In the genomic region with DNA sequence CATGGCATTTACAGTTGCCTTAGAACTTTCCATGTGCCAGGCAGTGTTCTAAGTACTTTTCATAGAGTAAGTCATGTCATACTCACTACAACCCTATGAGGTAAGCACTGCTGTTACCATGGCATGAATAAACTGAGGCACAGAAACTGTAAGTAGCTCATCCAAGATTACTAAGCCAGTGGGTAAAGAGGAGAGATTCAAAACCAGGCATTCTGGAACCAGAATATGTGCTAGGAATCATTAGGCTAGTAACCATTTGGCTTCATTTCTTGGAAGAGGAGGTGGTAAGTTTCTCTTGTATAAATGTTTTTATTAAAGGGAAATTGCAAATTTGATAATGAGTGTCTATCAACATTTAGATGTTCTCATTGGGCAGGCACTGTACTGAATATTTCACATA, we compare ENCODE assay signal across 2 cellular contexts.
A peak's percentile ranks its signal among the peaks of the same experiment; 100 is the strongest.
TF ChIP-seq lines count a peak whose summit lies in the region.

No MANE protein-coding gene starts in this region.

TF ChIP-seq in WTC11, 78 proteins besides CTCF, POLR2A, EP300 and RAD21 (continued from another document):
- TF ChIP-seq, protein P1, sequence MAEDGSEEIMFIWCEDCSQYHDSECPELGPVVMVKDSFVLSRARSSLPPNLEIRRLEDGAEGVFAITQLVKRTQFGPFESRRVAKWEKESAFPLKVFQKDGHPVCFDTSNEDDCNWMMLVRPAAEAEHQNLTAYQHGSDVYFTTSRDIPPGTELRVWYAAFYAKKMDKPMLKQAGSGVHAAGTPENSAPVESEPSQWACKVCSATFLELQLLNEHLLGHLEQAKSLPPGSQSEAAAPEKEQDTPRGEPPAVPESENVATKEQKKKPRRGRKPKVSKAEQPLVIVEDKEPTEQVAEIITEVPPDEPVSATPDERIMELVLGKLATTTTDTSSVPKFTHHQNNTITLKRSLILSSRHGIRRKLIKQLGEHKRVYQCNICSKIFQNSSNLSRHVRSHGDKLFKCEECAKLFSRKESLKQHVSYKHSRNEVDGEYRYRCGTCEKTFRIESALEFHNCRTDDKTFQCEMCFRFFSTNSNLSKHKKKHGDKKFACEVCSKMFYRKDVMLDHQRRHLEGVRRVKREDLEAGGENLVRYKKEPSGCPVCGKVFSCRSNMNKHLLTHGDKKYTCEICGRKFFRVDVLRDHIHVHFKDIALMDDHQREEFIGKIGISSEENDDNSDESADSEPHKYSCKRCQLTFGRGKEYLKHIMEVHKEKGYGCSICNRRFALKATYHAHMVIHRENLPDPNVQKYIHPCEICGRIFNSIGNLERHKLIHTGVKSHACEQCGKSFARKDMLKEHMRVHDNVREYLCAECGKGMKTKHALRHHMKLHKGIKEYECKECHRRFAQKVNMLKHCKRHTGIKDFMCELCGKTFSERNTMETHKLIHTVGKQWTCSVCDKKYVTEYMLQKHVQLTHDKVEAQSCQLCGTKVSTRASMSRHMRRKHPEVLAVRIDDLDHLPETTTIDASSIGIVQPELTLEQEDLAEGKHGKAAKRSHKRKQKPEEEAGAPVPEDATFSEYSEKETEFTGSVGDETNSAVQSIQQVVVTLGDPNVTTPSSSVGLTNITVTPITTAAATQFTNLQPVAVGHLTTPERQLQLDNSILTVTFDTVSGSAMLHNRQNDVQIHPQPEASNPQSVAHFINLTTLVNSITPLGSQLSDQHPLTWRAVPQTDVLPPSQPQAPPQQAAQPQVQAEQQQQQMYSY (CRISPR knock-in tag; IDR thresholded peaks at IDR 0.05) = peak; percentile 83
- TF ChIP-seq NR3C1 (CRISPR knock-in tag; conservative IDR thresholded peaks at IDR 0.05; ENCODE audit: low read depth) = no peak
- TF ChIP-seq GRHL2 (CRISPR knock-in tag; IDR thresholded peaks at IDR 0.05; ENCODE audit: insufficient replicate concordance, severe bottlenecking) = no peak
- no peak for TF ChIP-seq TEAD1 (CRISPR knock-in tag; IDR thresholded peaks at IDR 0.05)

TF ChIP-seq in neural cell, 6 proteins besides CTCF, POLR2A, EP300 and RAD21 (continued from another document):
- no peak for TF ChIP-seq EZH2 (IDR thresholded peaks at IDR 0.05; ENCODE audit: borderline replicate concordance, insufficient read depth, low read length, poor library complexity, severe bottlenecking)
- no peak for TF ChIP-seq SMC3 (conservative IDR thresholded peaks at IDR 0.05; ENCODE audit: poor library complexity)
TF ChIP-seq in neural cell: peak in this region for 0.
